ENCODE assay signal across 10 cellular contexts in genomic region chr1:12511516-12512468, GRCh38.
A peak's percentile ranks its signal among the peaks of the same experiment; 100 is the strongest.
DNase-seq lines count a peak whose midpoint lies in the region; ATAC-seq and TF ChIP-seq lines count a peak whose summit lies in the region.
"Had no signal": no experiment of that assay in that cellular context is flagged by ENCODE, and none has a peak within 500 bp of the region (broad histone marks: within the 10 kb centered on the region; RNA-seq: fewer than 3 reads in every experiment).

No MANE protein-coding gene starts in this region.

- intact Hi-C loops in posterior vena cava (cut with DNase I), result no loop called here

- H3K4me3 ChIP-seq in CD8-positive, alpha-beta memory T cell (ENCODE audit: low read length), result peak overlapping the region; percentile 45
- H3K4me3 ChIP-seq in fibroblast of mammary gland (ENCODE audit: control insufficient read depth, low read depth, low read length), result no peak overlapping the region

- no peak for DNase-seq in CD8-positive, alpha-beta memory T cell
- no peak for DNase-seq in WTC11 (ENCODE audit: low spot score)
- DNase-seq in fibroblast of mammary gland (ENCODE audit: low read depth), result peak; percentile 37
- peak; percentile 74 for DNase-seq in posterior vena cava (ENCODE audit: low spot score)
- no peak for DNase-seq in HEK293T (ENCODE audit: extremely low spot score)
- no peak for DNase-seq in HuH-7.5 (ENCODE audit: low spot score)
- DNase-seq: DMS79 treated with DMSO at 0.1 percent for 48 hours; stimulated activated CD4-positive, alpha-beta T cell treated with anti-CD3 and anti-CD28 coated beads, Interleukin-12 subunit alpha, Interleukin-12 subunit beta, amount 100 ng/mL, for 4 hours had no signal

- H3K9me3 ChIP-seq in CD8-positive, alpha-beta memory T cell (ENCODE audit: low read length), result no peaks in the 10 kb centered on the region

- H3K9me3 Mint-ChIP-seq in CD8-positive, alpha-beta memory T cell, result no peaks in the 10 kb centered on the region
- H3K9me3 Mint-ChIP-seq in WTC11, result no peaks in the 10 kb centered on the region

- no peaks in the 10 kb centered on the region for H3K27me3 Mint-ChIP-seq in CD8-positive, alpha-beta memory T cell
- H3K27me3 Mint-ChIP-seq in WTC11 (ENCODE audit: low read depth), result no peaks in the 10 kb centered on the region

- H3K36me3 ChIP-seq in CD8-positive, alpha-beta memory T cell (ENCODE audit: insufficient read depth, low read length), result peaks cover 4% of the 10 kb centered on the region

- peak overlapping the region; percentile 53 for H3K27ac ChIP-seq in CD8-positive, alpha-beta memory T cell (ENCODE audit: low read depth, low read length)

- no peaks in the 10 kb centered on the region for H3K27me3 ChIP-seq in CD8-positive, alpha-beta memory T cell (ENCODE audit: insufficient read depth, low read length, poor library complexity, severe bottlenecking)

- ATAC-seq in WTC11 (peak; percentile 11; the same call in 1 of the 2 replicates), HG02571 (IDR thresholded peaks at IDR 0.05; ENCODE audit: unreplicated experiment) (no peak), HG02870 (IDR thresholded peaks at IDR 0.05; ENCODE audit: unreplicated experiment) (no peak)

- H3K4me3 Mint-ChIP-seq in CD8-positive, alpha-beta memory T cell, result peak overlapping the region; percentile 37 to 83 (median 73)
- H3K4me3 Mint-ChIP-seq in WTC11, result no peak overlapping the region

- H3K27ac Mint-ChIP-seq in CD8-positive, alpha-beta memory T cell, result peak overlapping the region; percentile 42 to 97 (median 84)
- H3K27ac Mint-ChIP-seq in WTC11, result peak overlapping the region; percentile 50

- TF ChIP-seq CTCF in WTC11 (IDR thresholded peaks at IDR 0.05) (no peak), fibroblast of mammary gland (conservative IDR thresholded peaks at IDR 0.05; ENCODE audit: control insufficient read depth, insufficient read depth, low read depth, low read length) (no peak)

- peaks cover 35% of the 10 kb centered on the region for H3K4me1 ChIP-seq in CD8-positive, alpha-beta memory T cell (ENCODE audit: insufficient read depth, low read length)

- H3K4me1 Mint-ChIP-seq in CD8-positive, alpha-beta memory T cell, result peaks cover 29 to 52% (median 43%) of the 10 kb centered on the region in 3 donors
- peaks cover 38% of the 10 kb centered on the region for H3K4me1 Mint-ChIP-seq in WTC11

- peaks cover 16 to 36% (median 19%) of the 10 kb centered on the region in 3 donors for H3K36me3 Mint-ChIP-seq in CD8-positive, alpha-beta memory T cell
- no peaks in the 10 kb centered on the region; the same call in 1 of the 2 replicates for H3K36me3 Mint-ChIP-seq in WTC11

- CTCF ChIA-PET in CD8-positive, alpha-beta memory T cell (lab: Charles Lee), result interaction anchor here (0.7 to 2.9 kb wide), 4 partner anchors 53 to 283 kb away, joined by 3 to 22 read pairs (median 4); partner anchors contain the start of gene DHRS3
- CTCF ChIA-PET in WTC11 (lab: Charles Lee), result interaction anchor here (1.3 kb wide), 1 partner anchor 89 kb away, joined by 3 read pairs; no protein-coding TSS in a partner anchor
- CTCF ChIA-PET in HEK293T (lab: Yijun Ruan, JAX), result no interaction called here

- POLR2A ChIA-PET in CD8-positive, alpha-beta memory T cell (lab: Charles Lee), result interaction anchor here (0.6 to 1.0 kb wide), 2 partner anchors 92 to 184 kb away, joined by 3 read pairs; no protein-coding TSS in a partner anchor
- POLR2A ChIA-PET in WTC11 (lab: Charles Lee) (no interaction called here), HEK293T (lab: Yijun Ruan, JAX) (no interaction called here)

TF ChIP-seq in WTC11, 78 proteins besides CTCF, POLR2A, EP300 and RAD21 (continues in another document):
- TF ChIP-seq MXD4 (CRISPR knock-in tag; IDR thresholded peaks at IDR 0.05; ENCODE audit: borderline replicate concordance) (no peak), AR (CRISPR knock-in tag; IDR thresholded peaks at IDR 0.05) (no peak)
- TF ChIP-seq, protein P1, sequence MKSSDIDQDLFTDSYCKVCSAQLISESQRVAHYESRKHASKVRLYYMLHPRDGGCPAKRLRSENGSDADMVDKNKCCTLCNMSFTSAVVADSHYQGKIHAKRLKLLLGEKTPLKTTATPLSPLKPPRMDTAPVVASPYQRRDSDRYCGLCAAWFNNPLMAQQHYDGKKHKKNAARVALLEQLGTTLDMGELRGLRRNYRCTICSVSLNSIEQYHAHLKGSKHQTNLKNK (CRISPR knock-in tag; IDR thresholded peaks at IDR 0.05), result no peak

TF ChIP-seq in HEK293T, 16 proteins besides CTCF, POLR2A, EP300 and RAD21:
- TF ChIP-seq CTBP1 (IDR thresholded peaks at IDR 0.05; ENCODE audit: borderline replicate concordance) (no peak), SUZ12 (IDR thresholded peaks at IDR 0.05) (no peak), HDGF (IDR thresholded peaks at IDR 0.05; ENCODE audit: borderline replicate concordance) (no peak), ELF4 (IDR thresholded peaks at IDR 0.05) (no peak)

Comparison
In these comparisons a context has a peak if more than half of its experiments do, and no peak if none do; other contexts are left out.
1. DNase-seq: peak in fibroblast of mammary gland (single experiment) and posterior vena cava (single experiment); none in CD8-positive, alpha-beta memory T cell (0 of 5), WTC11 (single experiment), HEK293T (single experiment) and HuH-7.5 (single experiment).